ENCODE assay signal across 1 cellular context in the genomic region with DNA sequence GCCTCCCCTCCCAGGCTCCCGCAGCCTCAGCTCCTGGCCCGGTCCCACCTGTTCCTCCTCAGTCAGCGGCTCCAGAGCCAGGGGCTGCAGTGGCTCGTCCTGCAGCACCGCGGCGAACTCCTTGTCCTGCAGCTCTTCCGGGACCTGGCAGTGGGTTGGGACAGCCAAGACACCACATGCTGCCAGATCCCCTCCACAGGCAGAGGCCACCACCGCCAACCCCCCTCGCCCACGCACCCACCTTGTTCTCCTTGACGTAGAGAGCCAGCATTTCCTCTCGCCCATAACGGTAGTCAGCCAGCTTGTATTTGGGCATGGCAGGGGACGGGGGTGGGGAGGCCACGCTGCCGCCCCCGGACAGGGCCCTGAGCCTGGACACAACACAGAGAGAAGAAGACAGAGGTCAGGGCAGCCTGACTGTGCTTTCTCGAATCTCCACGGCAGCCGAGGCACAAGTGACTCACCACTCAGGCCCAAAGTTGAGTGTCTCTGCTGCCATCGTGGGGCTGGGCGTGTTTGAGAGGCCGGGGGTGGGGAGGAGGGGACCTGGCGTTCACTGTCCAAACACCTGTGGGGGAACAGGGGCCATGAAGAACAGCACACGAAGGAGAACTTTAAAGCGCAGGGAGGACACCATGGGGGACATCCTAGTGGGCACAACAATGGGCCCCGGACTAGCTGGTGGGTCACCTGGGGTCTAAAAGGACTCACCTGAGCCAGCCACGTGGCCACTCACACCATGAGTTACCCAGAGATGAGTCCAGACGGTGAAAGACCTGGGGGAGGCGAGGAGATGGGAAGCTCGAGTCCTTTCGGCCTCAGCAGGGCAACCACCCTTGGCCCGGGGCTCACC.
TF ChIP-seq lines count a peak whose summit lies in the region.

No MANE protein-coding gene starts in this region.

TF ChIP-seq in IMR-90, 13 proteins besides CTCF, POLR2A, EP300 and RAD21:
- TF ChIP-seq, protein P1, sequence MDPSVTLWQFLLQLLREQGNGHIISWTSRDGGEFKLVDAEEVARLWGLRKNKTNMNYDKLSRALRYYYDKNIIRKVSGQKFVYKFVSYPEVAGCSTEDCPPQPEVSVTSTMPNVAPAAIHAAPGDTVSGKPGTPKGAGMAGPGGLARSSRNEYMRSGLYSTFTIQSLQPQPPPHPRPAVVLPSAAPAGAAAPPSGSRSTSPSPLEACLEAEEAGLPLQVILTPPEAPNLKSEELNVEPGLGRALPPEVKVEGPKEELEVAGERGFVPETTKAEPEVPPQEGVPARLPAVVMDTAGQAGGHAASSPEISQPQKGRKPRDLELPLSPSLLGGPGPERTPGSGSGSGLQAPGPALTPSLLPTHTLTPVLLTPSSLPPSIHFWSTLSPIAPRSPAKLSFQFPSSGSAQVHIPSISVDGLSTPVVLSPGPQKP (IDR thresholded peaks at IDR 0.05; ENCODE audit: borderline replicate concordance, low read depth, low read length), result no peak
- no peak for TF ChIP-seq RFX5 (IDR thresholded peaks at IDR 0.05; ENCODE audit: low read depth, low read length)
- TF ChIP-seq CHD1 (IDR thresholded peaks at IDR 0.05; ENCODE audit: low read depth, low read length), result no peak
- no peak for TF ChIP-seq SMC3 (IDR thresholded peaks at IDR 0.05; ENCODE audit: low read depth, low read length)
- no peak for TF ChIP-seq RCOR1 (IDR thresholded peaks at IDR 0.05; ENCODE audit: insufficient replicate concordance, low read length)
- no peak for TF ChIP-seq NFE2L2 (IDR thresholded peaks at IDR 0.05; ENCODE audit: low read depth, low read length)
- no peak for TF ChIP-seq BHLHE40 (IDR thresholded peaks at IDR 0.05; ENCODE audit: low read depth, low read length)
- TF ChIP-seq FOS (IDR thresholded peaks at IDR 0.05; ENCODE audit: low read depth, low read length), result no peak
- TF ChIP-seq MXI1 (IDR thresholded peaks at IDR 0.05; ENCODE audit: borderline replicate concordance, low read depth, low read length), result no peak
- no peak for TF ChIP-seq MAFK (IDR thresholded peaks at IDR 0.05; ENCODE audit: low read depth, low read length)
- no peak for TF ChIP-seq USF2 (IDR thresholded peaks at IDR 0.05; ENCODE audit: low read depth, low read length)
